ENCODE assay signal across 23 cellular contexts in the genomic region with DNA sequence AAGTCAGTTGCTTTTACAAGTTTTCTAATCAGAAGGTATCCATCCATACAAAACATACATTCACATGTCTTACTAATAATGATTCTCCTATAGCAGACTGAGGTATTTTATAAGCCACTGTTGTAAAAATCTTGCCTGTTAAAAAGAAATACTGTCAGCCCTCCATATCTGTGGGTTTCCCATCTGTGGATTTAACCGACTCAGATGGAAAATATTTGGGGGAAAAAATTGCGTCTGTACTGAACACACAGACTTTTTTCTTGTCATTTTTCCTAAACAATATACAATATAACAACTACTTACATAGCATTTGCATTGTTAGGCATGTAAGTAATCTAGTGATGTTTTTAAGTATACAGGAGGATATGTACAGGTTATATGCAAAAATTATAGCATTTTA.
DNase-seq lines count a peak whose midpoint lies in the region; ATAC-seq, FAIRE-seq and TF ChIP-seq lines count a peak whose summit lies in the region.
"Had no signal": no experiment of that assay in that cellular context is flagged by ENCODE, and none has a peak within 500 bp of the region (broad histone marks: within the 10 kb centered on the region; RNA-seq: fewer than 3 reads in every experiment).

No MANE protein-coding gene starts in this region.

- no peak for TF ChIP-seq CTCF in A673 (conservative IDR thresholded peaks at IDR 0.05; ENCODE audit: low read depth, low read length)
- no peak for TF ChIP-seq CTCF in Caco-2 (IDR thresholded peaks at IDR 0.05; ENCODE audit: insufficient read depth in 1 of 2, low read depth in 1 of 2, low read length in 1 of 2, severe bottlenecking in 1 of 2, unreplicated experiment in 1 of 2)

- ATAC-seq in activated naive CD4-positive, alpha-beta T cell treated with anti-CD3 and anti-CD28 coated beads, Interleukin-2, amount 50 U/mL, for 72 hours = no peak
- no peak for ATAC-seq in GM21447 (IDR thresholded peaks at IDR 0.05; ENCODE audit: unreplicated experiment)
- ATAC-seq: GM12878 had no signal

- DNase-seq in AG08395 (ENCODE audit: low spot score) (peak; percentile 23), H54 (ENCODE audit: insufficient read length, low spot score) (no peak), astrocyte of the hippocampus (ENCODE audit: low read depth, low spot score) (peak; percentile 49), iris pigment epithelial cell (ENCODE audit: low read depth) (peak; percentile 54), A673 (ENCODE audit: low spot score) (no peak), Caco-2 (no peak)
- no peak for DNase-seq in activated naive CD4-positive, alpha-beta T cell treated with anti-CD3 and anti-CD28 coated beads, Interleukin-2, amount 50 U/mL, for 72 hours (ENCODE audit: low spot score in 2 of 2)
- DNase-seq: Karpas-422, MV-4-11, NCI-H1105 treated with DMSO at 0.1 percent for 48 hours, NCI-H2029 treated with DMSO at 0.1 percent for 48 hours, NCI-H226, NCI-H524, OCI-M1, Right ventricle myocardium superior, SW 1271 had no signal

- BruUV-seq in A673 (replicated peaks; lab: Mats Ljungman, UMichigan) (no TSS peak), Caco-2 (replicated peaks; lab: Mats Ljungman, UMichigan) (no TSS peak)

- H3K27me3 Mint-ChIP-seq in Caco-2 (ENCODE audit: insufficient read depth, unreplicated experiment) = no peaks in the 10 kb centered on the region
- H3K27me3 Mint-ChIP-seq: B cell had no signal

- FAIRE-seq in H54 (lab: Jason Lieb, UNC) = peak; percentile 50
- FAIRE-seq: D721Med, GM12878, H1 had no signal

- POLR2A ChIA-PET in A673 (lab: Charles Lee; ENCODE audit: low non-redundant PET) (no interaction called here), Caco-2 (lab: Charles Lee) (no interaction called here)

- TF ChIP-seq POLR2A in H54 (IDR thresholded peaks at IDR 0.05; ENCODE audit: low read depth, low read length) = no peak

- intact Hi-C loops in A673 (cut with micrococcal nuclease; ENCODE audit: unreplicated experiment) = no loop called here
- intact Hi-C loops in Caco-2 (cut with micrococcal nuclease; ENCODE audit: unreplicated experiment) = no loop called here

- CTCF ChIA-PET in A673 (lab: Charles Lee) (no interaction called here), Caco-2 (lab: Charles Lee) (no interaction called here)

- peaks cover 21 to 29% of the 10 kb centered on the region in 2 donors for H3K36me3 Mint-ChIP-seq in activated naive CD4-positive, alpha-beta T cell treated with anti-CD3 and anti-CD28 coated beads, Interleukin-2, amount 50 U/mL, for 72 hours
- H3K36me3 Mint-ChIP-seq in Caco-2 (ENCODE audit: insufficient read depth, unreplicated experiment) = peaks cover 36% of the 10 kb centered on the region

- no peak overlapping the region for H3K4me3 Mint-ChIP-seq in Caco-2 (ENCODE audit: unreplicated experiment)
- H3K4me3 Mint-ChIP-seq: B cell, CD14-positive monocyte had no signal

- H3K27me3 ChIP-seq in A673 (replicated peaks; ENCODE audit: insufficient read depth, low read depth, low read length, poor library complexity) (no peaks in the 10 kb centered on the region), Caco-2 (replicated peaks; ENCODE audit: control insufficient read depth, insufficient read depth, low read length) (no peaks in the 10 kb centered on the region)

- H3K36me3 ChIP-seq in A673 (ENCODE audit: insufficient read depth, low read length, poor library complexity, severe bottlenecking) (no peaks in the 10 kb centered on the region), Caco-2 (ENCODE audit: control insufficient read depth, insufficient read depth, low read length) (no peaks in the 10 kb centered on the region)

- H3K4me3 ChIP-seq in A673 (ENCODE audit: low read depth, low read length, poor library complexity, severe bottlenecking) (no peak overlapping the region), Caco-2 (ENCODE audit: low read depth, low read length) (no peak overlapping the region)
- H3K4me3 ChIP-seq: GM12878 had no signal

- no peak overlapping the region for H3K27ac ChIP-seq in A673 (ENCODE audit: low read depth, low read length, poor library complexity, severe bottlenecking)
- H3K27ac ChIP-seq: 22Rv1 had no signal

- H3K9me3 ChIP-seq in A673 (ENCODE audit: low read depth, low read length, poor library complexity, severe bottlenecking) (peaks cover 13% of the 10 kb centered on the region), Caco-2 (peaks cover 6% of the 10 kb centered on the region; the same call in 1 of the 2 replicates)

- H3K4me1 Mint-ChIP-seq in Caco-2 (ENCODE audit: low read depth, unreplicated experiment) = no peaks in the 10 kb centered on the region
- H3K4me1 Mint-ChIP-seq: B cell had no signal

- no peaks in the 10 kb centered on the region for H3K9me3 Mint-ChIP-seq in activated naive CD4-positive, alpha-beta T cell treated with anti-CD3 and anti-CD28 coated beads, Interleukin-2, amount 50 U/mL, for 72 hours
- H3K9me3 Mint-ChIP-seq in Caco-2 (ENCODE audit: unreplicated experiment) = peaks cover 12% of the 10 kb centered on the region

- no peak overlapping the region for H3K27ac Mint-ChIP-seq in activated naive CD4-positive, alpha-beta T cell treated with anti-CD3 and anti-CD28 coated beads, Interleukin-2, amount 50 U/mL, for 72 hours
- no peak overlapping the region for H3K27ac Mint-ChIP-seq in Caco-2 (ENCODE audit: unreplicated experiment)
- H3K27ac Mint-ChIP-seq: B cell, CD14-positive monocyte had no signal

- H3K4me1 ChIP-seq in A673 (ENCODE audit: insufficient read depth, low read length, poor library complexity, severe bottlenecking) = peaks cover 5% of the 10 kb centered on the region
- peaks cover 5% of the 10 kb centered on the region; the same call in 1 of the 2 replicates for H3K4me1 ChIP-seq in Caco-2

Comparison
In these comparisons a context has a peak if more than half of its experiments do, and no peak if none do; other contexts are left out.
1. DNase-seq: peak in AG08395 (single experiment), astrocyte of the hippocampus (single experiment) and iris pigment epithelial cell (single experiment); none in H54 (single experiment), activated naive CD4-positive, alpha-beta T cell treated with anti-CD3 and anti-CD28 coated beads, Interleukin-2, amount 50 U/mL, for 72 hours (0 of 2), A673 (single experiment) and Caco-2 (0 of 2).